In the genomic region with DNA sequence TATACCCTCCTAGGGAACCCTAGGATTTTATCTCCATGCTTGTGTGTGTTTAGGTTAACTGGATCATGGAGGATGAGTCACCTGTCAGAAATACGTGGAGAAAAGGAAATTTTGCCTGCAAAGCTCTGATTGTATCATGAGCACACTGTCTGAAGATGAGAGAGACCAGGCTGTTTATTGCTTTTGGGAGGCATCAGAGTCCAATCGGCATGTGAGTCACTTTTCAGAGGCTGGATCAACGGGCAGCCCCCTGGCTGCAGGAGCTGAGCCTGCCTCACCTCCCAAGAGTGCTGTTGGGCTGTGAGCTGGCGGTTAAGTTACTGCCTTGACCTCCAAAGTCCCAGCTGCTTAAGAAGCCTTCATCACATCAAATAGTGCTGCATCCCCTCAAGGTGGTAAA, we compare ENCODE assay signal across 13 cellular contexts. TPM values are rescaled to one million over a fixed set of nuclear protein-coding genes. Genes with fewer than 3 reads are reported as not detected.
DNase-seq lines count a peak whose midpoint lies in the region; ATAC-seq and TF ChIP-seq lines count a peak whose summit lies in the region.
"Had no signal": no experiment of that assay in that cellular context is flagged by ENCODE, and none has a peak within 500 bp of the region (broad histone marks: within the 10 kb centered on the region; RNA-seq: fewer than 3 reads in every experiment).

No MANE protein-coding gene starts in this region.

- H3K79me2 ChIP-seq in SK-N-SH (ENCODE audit: insufficient read depth), result no peaks in the 10 kb centered on the region
- no peaks in the 10 kb centered on the region for H3K79me2 ChIP-seq in fibroblast of lung (ENCODE audit: control insufficient read depth, insufficient read depth, low read length)

- TF ChIP-seq EP300 in SK-N-SH (IDR thresholded peaks at IDR 0.05; ENCODE audit: borderline replicate concordance in 1 of 2, low read depth in 1 of 2, low read length in 1 of 2) (no peak), esophagus muscularis mucosa (IDR thresholded peaks at IDR 0.05) (no peak)

- H3K27me3 ChIP-seq in SK-N-SH (ENCODE audit: insufficient read depth) (no peaks in the 10 kb centered on the region), fibroblast of lung (ENCODE audit: control insufficient read depth, insufficient read depth, low read length) (no peaks in the 10 kb centered on the region), esophagus muscularis mucosa (peaks cover 0 to 9% (median 0%) of the 10 kb centered on the region in 4 donors)
- H3K27me3 ChIP-seq: right lobe of liver had no signal

- H3K4me3 ChIP-seq in SK-N-SH (ENCODE audit: low read depth in 2 of 2, low read length in 1 of 2) (no peak overlapping the region), fibroblast of lung (replicated peaks in 1 of 4; ENCODE audit: control extremely low read depth in 1 of 4, insufficient read depth in 1 of 4, low read depth in 3 of 4, low read length in 4 of 4) (no peak overlapping the region), skeletal muscle cell (ENCODE audit: low read depth, low read length) (no peak overlapping the region), esophagus muscularis mucosa (no peak overlapping the region)
- H3K4me3 ChIP-seq: right lobe of liver, thoracic aorta had no signal

- 11% methylated on average over 4 of the region's 4 CpGs for WGBS in SK-N-SH (ENCODE audit: low lambda C conversion rate)
- 51% methylated on average over 4 of the region's 4 CpGs for WGBS in esophagus muscularis mucosa

- peaks cover 6% of the 10 kb centered on the region for H3F3A ChIP-seq in SK-N-SH (replicated peaks; ENCODE audit: insufficient read depth)

- DNase-seq in GM03348 (ENCODE audit: low spot score) (peak; percentile 61), SK-N-SH (no peak), fibroblast of lung (ENCODE audit: low read depth in 2 of 2) (peak; percentile 77 to 93), skeletal muscle cell (ENCODE audit: low read depth) (peak; percentile 91), esophagus muscularis mucosa (ENCODE audit: extremely low spot score) (no peak), NCI-H1048 (lab: John Stamatoyannopoulos, UW) (no peak)
- no peak for DNase-seq in activated T-cell treated with anti-CD3 and anti-CD28 coated beads, Interleukin-2, amount 50 U/mL, for 1 hour
- DNase-seq: amygdala, DMS 273 treated with DMSO at 0.1 percent for 48 hours, right lobe of liver had no signal

- ATAC-seq in HG02973 (IDR thresholded peaks at IDR 0.05; ENCODE audit: unreplicated experiment), result no peak
- ATAC-seq: Panc1 had no signal

- intact Hi-C loops in esophagus muscularis mucosa (cut with DNase I), result no loop called here

- CTCF ChIA-PET in SK-N-SH (lab: Yijun Ruan, JAX), result interaction anchor here (0.5 to 1.8 kb wide), 2 partner anchors 52 to 80 kb away, joined by 3 to 7 read pairs; no protein-coding TSS in a partner anchor

- POLR2A ChIA-PET in SK-N-SH (lab: Yijun Ruan, JAX), result no interaction called here

- peak overlapping the region; percentile 51 for H3K4me2 ChIP-seq in SK-N-SH
- H3K4me2 ChIP-seq in fibroblast of lung (ENCODE audit: extremely low read depth, insufficient read depth, low read length), result peak overlapping the region; percentile 87

- no peak for TF ChIP-seq RAD21 in SK-N-SH (IDR thresholded peaks at IDR 0.05; ENCODE audit: low read length)

- H2AFZ ChIP-seq in SK-N-SH (ENCODE audit: low read depth) (0 out of 2 replicates have a peak overlapping the region, but pooled peaks have one; percentile 1), fibroblast of lung (ENCODE audit: low read length) (no peak overlapping the region)

- H3K36me3 ChIP-seq in SK-N-SH (replicated peaks in 1 of 2; ENCODE audit: control insufficient read depth in 1 of 2, insufficient read depth in 2 of 2, low read length in 1 of 2) (no peaks in the 10 kb centered on the region), fibroblast of lung (ENCODE audit: control insufficient read depth, insufficient read depth, low read length) (no peaks in the 10 kb centered on the region), esophagus muscularis mucosa (no peaks in the 10 kb centered on the region)
- H3K36me3 ChIP-seq: right lobe of liver, thoracic aorta had no signal

- H3K4me1 ChIP-seq in SK-N-SH (ENCODE audit: control insufficient read depth in 1 of 2, insufficient read depth in 2 of 2, low read depth in 1 of 2, low read length in 1 of 2) (peaks cover 0 to 6% of the 10 kb centered on the region in 2 experiments; a peak in 1 of 4 replicates), fibroblast of lung (ENCODE audit: control insufficient read depth, extremely low read depth, insufficient read depth, low read length) (peaks cover 12% of the 10 kb centered on the region), esophagus muscularis mucosa (no peaks in the 10 kb centered on the region)

- TF ChIP-seq POLR2A in esophagus muscularis mucosa (IDR thresholded peaks at IDR 0.05; ENCODE audit: low read depth), result no peak

- H3K27ac ChIP-seq in SK-N-SH (ENCODE audit: low read depth in 2 of 2, low read length in 1 of 2) (peak overlapping the region in 1 of 2 experiments; percentile 52; a peak in 1 of 4 replicates), fibroblast of lung (ENCODE audit: insufficient read depth, low read length) (peak overlapping the region; percentile 72), esophagus muscularis mucosa (replicated peaks in 1 of 4) (no peak overlapping the region)
- H3K27ac ChIP-seq: right lobe of liver, thoracic aorta had no signal

- peak; percentile 45 for TF ChIP-seq CTCF in SK-N-SH (IDR thresholded peaks at IDR 0.05)
- TF ChIP-seq CTCF in fibroblast of lung (conservative IDR thresholded peaks at IDR 0.05 in 1 of 2, IDR thresholded peaks at IDR 0.05 in 1 of 2; ENCODE audit: low read depth in 1 of 2, low read length in 2 of 2), result peak; percentile 45 to 52
- TF ChIP-seq CTCF in esophagus muscularis mucosa (IDR thresholded peaks at IDR 0.05), result no peak

- H4K20me1 ChIP-seq in SK-N-SH (ENCODE audit: insufficient read depth) (no peaks in the 10 kb centered on the region), fibroblast of lung (ENCODE audit: control insufficient read depth, extremely low read depth, insufficient read depth, low read length) (no peaks in the 10 kb centered on the region)

- H3K9ac ChIP-seq in SK-N-SH (no peak overlapping the region), fibroblast of lung (ENCODE audit: insufficient read depth, low read length) (no peak overlapping the region)

- no peaks in the 10 kb centered on the region for H3K9me2 ChIP-seq in SK-N-SH

- H3K9me3 ChIP-seq in SK-N-SH (no peaks in the 10 kb centered on the region), fibroblast of lung (ENCODE audit: control insufficient read depth, insufficient read depth, low read depth, low read length) (no peaks in the 10 kb centered on the region), esophagus muscularis mucosa (no peaks in the 10 kb centered on the region)
- H3K9me3 ChIP-seq: right lobe of liver, thoracic aorta had no signal

TF ChIP-seq in SK-N-SH, 30 proteins besides CTCF, POLR2A, EP300 and RAD21 (continues in another document):
- TF ChIP-seq, protein P1, sequence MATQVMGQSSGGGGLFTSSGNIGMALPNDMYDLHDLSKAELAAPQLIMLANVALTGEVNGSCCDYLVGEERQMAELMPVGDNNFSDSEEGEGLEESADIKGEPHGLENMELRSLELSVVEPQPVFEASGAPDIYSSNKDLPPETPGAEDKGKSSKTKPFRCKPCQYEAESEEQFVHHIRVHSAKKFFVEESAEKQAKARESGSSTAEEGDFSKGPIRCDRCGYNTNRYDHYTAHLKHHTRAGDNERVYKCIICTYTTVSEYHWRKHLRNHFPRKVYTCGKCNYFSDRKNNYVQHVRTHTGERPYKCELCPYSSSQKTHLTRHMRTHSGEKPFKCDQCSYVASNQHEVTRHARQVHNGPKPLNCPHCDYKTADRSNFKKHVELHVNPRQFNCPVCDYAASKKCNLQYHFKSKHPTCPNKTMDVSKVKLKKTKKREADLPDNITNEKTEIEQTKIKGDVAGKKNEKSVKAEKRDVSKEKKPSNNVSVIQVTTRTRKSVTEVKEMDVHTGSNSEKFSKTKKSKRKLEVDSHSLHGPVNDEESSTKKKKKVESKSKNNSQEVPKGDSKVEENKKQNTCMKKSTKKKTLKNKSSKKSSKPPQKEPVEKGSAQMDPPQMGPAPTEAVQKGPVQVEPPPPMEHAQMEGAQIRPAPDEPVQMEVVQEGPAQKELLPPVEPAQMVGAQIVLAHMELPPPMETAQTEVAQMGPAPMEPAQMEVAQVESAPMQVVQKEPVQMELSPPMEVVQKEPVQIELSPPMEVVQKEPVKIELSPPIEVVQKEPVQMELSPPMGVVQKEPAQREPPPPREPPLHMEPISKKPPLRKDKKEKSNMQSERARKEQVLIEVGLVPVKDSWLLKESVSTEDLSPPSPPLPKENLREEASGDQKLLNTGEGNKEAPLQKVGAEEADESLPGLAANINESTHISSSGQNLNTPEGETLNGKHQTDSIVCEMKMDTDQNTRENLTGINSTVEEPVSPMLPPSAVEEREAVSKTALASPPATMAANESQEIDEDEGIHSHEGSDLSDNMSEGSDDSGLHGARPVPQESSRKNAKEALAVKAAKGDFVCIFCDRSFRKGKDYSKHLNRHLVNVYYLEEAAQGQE (IDR thresholded peaks at IDR 0.05; ENCODE audit: low read depth, low read length), result no peak
- TF ChIP-seq SIN3A (IDR thresholded peaks at IDR 0.05; ENCODE audit: borderline replicate concordance, low read depth, low read length) (no peak), GABPA (IDR thresholded peaks at IDR 0.05; ENCODE audit: low read depth) (no peak), EZH2phosphoT487 (IDR thresholded peaks at IDR 0.05; ENCODE audit: borderline replicate concordance, low read depth) (no peak), POLR2AphosphoS5 (IDR thresholded peaks at IDR 0.05; ENCODE audit: low read depth, low read length) (no peak), ELF1 (IDR thresholded peaks at IDR 0.05) (no peak), RCOR1 (IDR thresholded peaks at IDR 0.05; ENCODE audit: low read length) (no peak), TAF1 (IDR thresholded peaks at IDR 0.05; ENCODE audit: borderline replicate concordance, low read depth, low read length) (no peak), CHD2 (IDR thresholded peaks at IDR 0.05; ENCODE audit: low read length, partially characterized antibody) (no peak), FOSL2 (IDR thresholded peaks at IDR 0.05; ENCODE audit: borderline replicate concordance, low read depth) (peak; percentile 65), FOXM1 (IDR thresholded peaks at IDR 0.05; ENCODE audit: low read depth) (no peak)
- TF ChIP-seq, protein P2, sequence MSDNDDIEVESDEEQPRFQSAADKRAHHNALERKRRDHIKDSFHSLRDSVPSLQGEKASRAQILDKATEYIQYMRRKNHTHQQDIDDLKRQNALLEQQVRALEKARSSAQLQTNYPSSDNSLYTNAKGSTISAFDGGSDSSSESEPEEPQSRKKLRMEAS (IDR thresholded peaks at IDR 0.05; ENCODE audit: low read depth), result 0 out of 2 replicates have a peak, but pooled peaks have one; percentile 38

RNA-seq across cellular contexts. Expression of gene MED9, which starts 41.5 kb away (rescaled TPM):
- polyA plus RNA-seq in SK-N-SH (2012; rRNA removed) (9.7 and 10.1 TPM in 2 replicates), fibroblast of lung (10.5 and 11.9 TPM in 2 replicates)
- polyA plus RNA-seq in SK-N-SH (2012; cell fraction: cytosol; rRNA removed), result 7.4 and 9.3 TPM in 2 replicates
- 7.9 and 10.5 TPM in 2 replicates for polyA plus RNA-seq in SK-N-SH (2012; cell fraction: nucleus; rRNA removed)
- total RNA-seq in fibroblast of lung (11.7 and 12.3 TPM in 2 replicates), esophagus muscularis mucosa (10 to 100 TPM in 3 of 4 donors, 1 to 10 TPM in 1; 8.3 to 14.4 (median 11.4) TPM)
- 7.9 and 8.0 TPM in 2 replicates for polyA plus RNA-seq in fibroblast of lung (2012)
- polyA minus RNA-seq in fibroblast of lung (ENCODE audit: low replicate concordance), result 7.6 and 12.8 TPM in 2 replicates

Comparison
In these comparisons a context has a peak if more than half of its experiments do, and no peak if none do; other contexts are left out.
1. DNase-seq: peak in GM03348 (single experiment), fibroblast of lung (2 of 2) and skeletal muscle cell (single experiment); none in SK-N-SH (single experiment), esophagus muscularis mucosa (single experiment), activated T-cell treated with anti-CD3 and anti-CD28 coated beads, Interleukin-2, amount 50 U/mL, for 1 hour (single experiment) and NCI-H1048 (single experiment).
2. CTCF ChIP-seq: peak in SK-N-SH (single experiment) and fibroblast of lung (2 of 2); none in esophagus muscularis mucosa (0 of 3).